ENCODE assay signal across 1 cellular context in the genomic region with DNA sequence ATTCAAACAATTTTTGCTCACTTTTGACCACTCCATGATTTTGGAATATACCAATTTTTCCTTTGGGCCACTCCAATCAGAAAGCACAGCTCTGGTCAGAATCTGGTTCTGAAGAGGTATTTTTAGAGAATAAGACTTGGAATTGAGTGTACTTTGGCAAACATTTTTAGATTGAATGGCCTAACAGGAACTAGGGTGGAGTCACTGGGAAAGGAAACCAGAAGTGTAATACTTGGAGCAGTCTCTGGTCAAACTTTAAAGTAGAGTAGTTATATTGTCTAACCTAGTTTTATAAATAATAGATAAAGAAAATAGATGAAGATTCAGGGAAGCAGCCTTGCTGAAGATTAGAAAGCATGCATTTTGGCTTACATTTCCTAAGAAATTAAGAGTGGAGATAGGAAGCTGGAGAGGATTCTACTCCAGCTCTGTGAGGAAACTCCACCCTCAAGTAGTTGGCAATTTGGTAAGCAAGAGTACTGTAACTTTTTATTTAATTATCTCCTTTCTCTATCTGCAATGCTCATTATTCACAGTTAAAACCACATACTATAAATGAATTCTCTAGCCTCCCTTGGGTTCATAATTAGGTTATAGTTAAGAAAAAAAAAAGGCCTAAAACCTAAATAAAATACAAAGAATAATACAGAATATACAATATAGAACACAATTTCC.
TF ChIP-seq lines count a peak whose summit lies in the region.

No MANE protein-coding gene starts in this region.

TF ChIP-seq in endothelial cell of umbilical vein, 7 proteins besides CTCF, POLR2A, EP300 and RAD21:
- TF ChIP-seq EZH2 (IDR thresholded peaks at IDR 0.05; ENCODE audit: borderline replicate concordance, low read depth, low read length, severe bottlenecking) = no peak
- TF ChIP-seq GATA2 (IDR thresholded peaks at IDR 0.05; ENCODE audit: insufficient read depth, insufficient read length, low read depth, low read length) = no peak
